Comparison of ENCODE assay signal across 20 cellular contexts in genomic region chr4:86401826-86402225, GRCh38. TPM values are rescaled to one million over a fixed set of nuclear protein-coding genes. Genes with fewer than 3 reads are reported as not detected.
DNase-seq lines count a peak whose midpoint lies in the region; ATAC-seq, FAIRE-seq and TF ChIP-seq lines count a peak whose summit lies in the region.
"Had no signal": no experiment of that assay in that cellular context is flagged by ENCODE, and none has a peak within 500 bp of the region (broad histone marks: within the 10 kb centered on the region; RNA-seq: fewer than 3 reads in every experiment).

No MANE protein-coding gene starts in this region.

- H3K4me3 ChIP-seq in IMR-90 (ENCODE audit: insufficient read depth, low read depth, low read length) (no peak overlapping the region), small intestine (ENCODE audit: low read depth in 1 of 2, low read length in 2 of 2) (no peak overlapping the region)
- H3K4me3 ChIP-seq: K562 had no signal

- H2AK5ac ChIP-seq in IMR-90 (ENCODE audit: low read depth, low read length): no peak overlapping the region

- H2BK20ac ChIP-seq in IMR-90 (ENCODE audit: low read depth, low read length): no peak overlapping the region

- no peak for ATAC-seq in IMR-90 (ENCODE audit: low read depth)
- no peak for ATAC-seq in naive thymus-derived CD8-positive, alpha-beta T cell
- ATAC-seq: HCT116, K562 had no signal

- no peaks in the 10 kb centered on the region for H4K20me1 ChIP-seq in IMR-90 (ENCODE audit: insufficient read depth, low read length)

- H4K5ac ChIP-seq in IMR-90 (ENCODE audit: low read depth, low read length): no peak overlapping the region

- intact Hi-C loops in IMR-90 (cut with micrococcal nuclease): no loop called here

- H4K91ac ChIP-seq in IMR-90 (ENCODE audit: insufficient read depth, low read depth, low read length): no peak overlapping the region

- H3K18ac ChIP-seq in IMR-90 (ENCODE audit: low read depth, low read length): no peak overlapping the region

- DNase-seq in IMR-90 (peak; percentile 19), SK-N-DZ (ENCODE audit: low spot score) (peak; percentile 66), fibroblast of peridontal ligament (ENCODE audit: extremely low read depth) (peak; percentile 47), non-pigmented ciliary epithelial cell (ENCODE audit: low read depth) (peak; percentile 8), hepatic stellate cell (ENCODE audit: low spot score) (no peak), small intestine (no peak), HT-29 (ENCODE audit: low spot score) (no peak)
- DNase-seq in naive thymus-derived CD8-positive, alpha-beta T cell: no peak
- DNase-seq: CD4-positive, alpha-beta memory T cell; DMS153; DMS79 treated with DMSO at 0.1 percent for 48 hours; EL had no signal

- no peak overlapping the region for H3K4me3 Mint-ChIP-seq in naive thymus-derived CD8-positive, alpha-beta T cell
- H3K4me3 Mint-ChIP-seq: B cell; CD4-positive, alpha-beta memory T cell had no signal

- WGBS in IMR-90 (ENCODE audit: extremely low coverage in 2 of 2, insufficient read length in 1 of 2), 2 experiments: no CpG with 5 or more reads among the region's 2 CpGs
- WGBS in small intestine, 3 donors: 73 to 83% (median 73%) methylated on average over 2 of the region's 2 CpGs

- no peak overlapping the region for H3K14ac ChIP-seq in IMR-90 (replicated peaks; ENCODE audit: low read depth, low read length)

- H3K79me1 ChIP-seq in IMR-90 (ENCODE audit: low read depth in 1 of 2, low read length in 2 of 2): no peaks in the 10 kb centered on the region

- H3K27ac ChIP-seq in IMR-90 (ENCODE audit: insufficient read depth, low read length) (no peak overlapping the region), small intestine (ENCODE audit: low read depth in 1 of 2, low read length in 1 of 2) (no peak overlapping the region)
- H3K27ac ChIP-seq: C4-2B had no signal

- BruUV-seq in IMR-90 (replicated peaks; lab: Mats Ljungman, UMichigan): no TSS peak

- no peak overlapping the region for H3K27ac Mint-ChIP-seq in naive thymus-derived CD8-positive, alpha-beta T cell
- H3K27ac Mint-ChIP-seq: B cell; CD4-positive, alpha-beta memory T cell had no signal

- CTCF ChIA-PET in IMR-90 (lab: Yijun Ruan, JAX): interaction anchor here (0.6 kb wide), 1 partner anchor 1120 kb away, joined by 4 read pairs; no protein-coding TSS in a partner anchor

- H3K9me1 ChIP-seq in IMR-90 (ENCODE audit: insufficient read depth, low read length): no peaks in the 10 kb centered on the region

- H3K9me3 Mint-ChIP-seq in naive thymus-derived CD8-positive, alpha-beta T cell: peaks cover 0 to 11% (median 0%) of the 10 kb centered on the region in 9 donors

- H3K4me1 Mint-ChIP-seq in naive thymus-derived CD8-positive, alpha-beta T cell: no peaks in the 10 kb centered on the region
- H3K4me1 Mint-ChIP-seq: B cell; CD4-positive, alpha-beta memory T cell had no signal

- H3K4me1 ChIP-seq in IMR-90 (ENCODE audit: control insufficient read depth, insufficient read depth, low read length): no peaks in the 10 kb centered on the region
- no peaks in the 10 kb centered on the region for H3K4me1 ChIP-seq in small intestine (ENCODE audit: control insufficient read depth in 2 of 2, insufficient read depth in 1 of 2, low read depth in 1 of 2, low read length in 1 of 2)

- H3K9ac ChIP-seq in IMR-90 (ENCODE audit: low read depth, low read length): no peak overlapping the region

- TF ChIP-seq CTCF in IMR-90 (conservative IDR thresholded peaks at IDR 0.05; ENCODE audit: low read depth, low read length): no peak

- no peak for FAIRE-seq in small intestine (lab: Jason Lieb, UNC)
- FAIRE-seq: A204.1, D721Med, G401.6, GM12891, K562 had no signal

- TF ChIP-seq RAD21 in IMR-90 (IDR thresholded peaks at IDR 0.05; ENCODE audit: low read length): no peak

- no peak for TF ChIP-seq POLR2A in IMR-90 (IDR thresholded peaks at IDR 0.05; ENCODE audit: low read depth, low read length)

- H3K36me3 ChIP-seq in IMR-90 (ENCODE audit: control insufficient read depth, insufficient read depth, low read length): no peaks in the 10 kb centered on the region
- no peaks in the 10 kb centered on the region for H3K36me3 ChIP-seq in small intestine (ENCODE audit: control insufficient read depth in 2 of 2, insufficient read depth in 2 of 2, low read length in 2 of 2)

- no peak overlapping the region for H4K8ac ChIP-seq in IMR-90 (ENCODE audit: low read depth in 2 of 2, low read length in 2 of 2)

- H3K27me3 ChIP-seq in IMR-90 (ENCODE audit: control insufficient read depth, insufficient read depth, low read length) (no peaks in the 10 kb centered on the region), small intestine (ENCODE audit: control insufficient read depth in 2 of 2, insufficient read depth in 2 of 2, low read length in 2 of 2) (no peaks in the 10 kb centered on the region)

- no peak overlapping the region for H3K4me2 ChIP-seq in IMR-90 (ENCODE audit: low read depth, low read length)

- H2BK5ac ChIP-seq in IMR-90 (ENCODE audit: low read depth, low read length, poor library complexity, severe bottlenecking): no peak overlapping the region

- H3K4ac ChIP-seq in IMR-90 (ENCODE audit: low read depth, low read length): no peak overlapping the region

- H2AK9ac ChIP-seq in IMR-90 (replicated peaks; ENCODE audit: low read depth, low read length, poor library complexity): no peak overlapping the region

- dilution Hi-C loops in IMR-90 (cut with HindIII; ENCODE audit: low sequenced_read_pairs, unreplicated experiment): no loop called here

- peaks cover 0 to 9% (median 0%) of the 10 kb centered on the region in 5 donors for H3K27me3 Mint-ChIP-seq in naive thymus-derived CD8-positive, alpha-beta T cell
- H3K27me3 Mint-ChIP-seq: CD4-positive, alpha-beta memory T cell had no signal

- H2AFZ ChIP-seq in IMR-90 (replicated peaks; ENCODE audit: low read length, poor library complexity): no peak overlapping the region

- no peak overlapping the region for H3K23ac ChIP-seq in IMR-90 (ENCODE audit: low read depth, low read length)

- H2BK120ac ChIP-seq in IMR-90 (ENCODE audit: low read depth, low read length): no peak overlapping the region

- in situ Hi-C loops in IMR-90 (cut with MboI; ENCODE audit: low sequenced_read_pairs): no loop called here

- H2BK15ac ChIP-seq in IMR-90 (ENCODE audit: low read depth, low read length): no peak overlapping the region

- no peaks in the 10 kb centered on the region for H3K9me3 ChIP-seq in IMR-90 (ENCODE audit: control insufficient read depth, insufficient read depth, low read length)
- no peaks in the 10 kb centered on the region for H3K9me3 ChIP-seq in small intestine (ENCODE audit: control insufficient read depth, low read depth)

- H3K36me3 Mint-ChIP-seq in naive thymus-derived CD8-positive, alpha-beta T cell: no peaks in the 10 kb centered on the region
- H3K36me3 Mint-ChIP-seq: CD4-positive, alpha-beta memory T cell had no signal

- POLR2A ChIA-PET in IMR-90 (lab: Charles Lee; ENCODE audit: unreplicated experiment): no interaction called here
- POLR2A ChIA-PET in naive thymus-derived CD8-positive, alpha-beta T cell (lab: Charles Lee): no interaction called here

- no peak overlapping the region for H3K56ac ChIP-seq in IMR-90 (ENCODE audit: extremely low read depth, insufficient read depth, low read length)

TF ChIP-seq in IMR-90, 13 proteins besides CTCF, POLR2A, EP300 and RAD21:
- no peak for TF ChIP-seq MAZ (IDR thresholded peaks at IDR 0.05; ENCODE audit: borderline replicate concordance, low read depth, low read length)
- TF ChIP-seq RFX5 (IDR thresholded peaks at IDR 0.05; ENCODE audit: low read depth, low read length): no peak
- no peak for TF ChIP-seq CHD1 (IDR thresholded peaks at IDR 0.05; ENCODE audit: low read depth, low read length)
- no peak for TF ChIP-seq BHLHE40 (IDR thresholded peaks at IDR 0.05; ENCODE audit: low read depth, low read length)
- no peak for TF ChIP-seq RCOR1 (IDR thresholded peaks at IDR 0.05; ENCODE audit: insufficient replicate concordance, low read length)
- TF ChIP-seq SMC3 (IDR thresholded peaks at IDR 0.05; ENCODE audit: low read depth, low read length): no peak
- no peak for TF ChIP-seq FOS (IDR thresholded peaks at IDR 0.05; ENCODE audit: low read depth, low read length)
- no peak for TF ChIP-seq ELK1 (IDR thresholded peaks at IDR 0.05; ENCODE audit: borderline replicate concordance, low read depth, low read length)
TF ChIP-seq in IMR-90: peak in this region for 0.

RNA-seq across cellular contexts. Expression of gene MAPK10, which starts 42.0 kb away (rescaled TPM):
- 6.4 and 6.5 TPM in 2 replicates for total RNA-seq in IMR-90 (2012; rRNA removed)
- 2.3 and 2.8 TPM in 2 replicates for polyA plus RNA-seq in IMR-90 (2012; rRNA removed)
- polyA plus RNA-seq in IMR-90 (2012; cell fraction: cytosol; rRNA removed): 1.6 and 1.9 TPM in 2 replicates
- polyA plus RNA-seq in IMR-90 (2012; cell fraction: nucleus; rRNA removed; ENCODE audit: low replicate concordance): 5.1 and 21.7 TPM in 2 replicates
- polyA plus RNA-seq in SK-N-DZ (2014; cell fraction: cytosol; rRNA removed): 33.4 and 42.9 TPM in 2 replicates
- 39.9 and 52.2 TPM in 2 replicates for polyA plus RNA-seq in SK-N-DZ (2014; cell fraction: nucleus; rRNA removed)
- polyA plus RNA-seq in small intestine: 1 to 10 TPM in 2 of 3 donors, under 1 TPM in 1; 0.22 to 7.3 (median 2.7) TPM
- total RNA-seq in HT-29 (2014; rRNA removed; shearing (Covaris generic)): 0.51 and 0.94 TPM in 2 replicates
- total RNA-seq in naive thymus-derived CD8-positive, alpha-beta T cell: not detected
- polyA plus RNA-seq in naive thymus-derived CD8-positive, alpha-beta T cell: not detected
- total RNA-seq: CD4-positive, alpha-beta memory T cell had no signal

Comparison
In these comparisons a context has a peak if more than half of its experiments do, and no peak if none do; other contexts are left out.
1. DNase-seq: peak in IMR-90 (single experiment), SK-N-DZ (single experiment), fibroblast of peridontal ligament (single experiment) and non-pigmented ciliary epithelial cell (single experiment); none in hepatic stellate cell (single experiment), small intestine (single experiment), HT-29 (single experiment) and naive thymus-derived CD8-positive, alpha-beta T cell (0 of 10).